ENCODE assay signal across 1 cellular context in the genomic region with DNA sequence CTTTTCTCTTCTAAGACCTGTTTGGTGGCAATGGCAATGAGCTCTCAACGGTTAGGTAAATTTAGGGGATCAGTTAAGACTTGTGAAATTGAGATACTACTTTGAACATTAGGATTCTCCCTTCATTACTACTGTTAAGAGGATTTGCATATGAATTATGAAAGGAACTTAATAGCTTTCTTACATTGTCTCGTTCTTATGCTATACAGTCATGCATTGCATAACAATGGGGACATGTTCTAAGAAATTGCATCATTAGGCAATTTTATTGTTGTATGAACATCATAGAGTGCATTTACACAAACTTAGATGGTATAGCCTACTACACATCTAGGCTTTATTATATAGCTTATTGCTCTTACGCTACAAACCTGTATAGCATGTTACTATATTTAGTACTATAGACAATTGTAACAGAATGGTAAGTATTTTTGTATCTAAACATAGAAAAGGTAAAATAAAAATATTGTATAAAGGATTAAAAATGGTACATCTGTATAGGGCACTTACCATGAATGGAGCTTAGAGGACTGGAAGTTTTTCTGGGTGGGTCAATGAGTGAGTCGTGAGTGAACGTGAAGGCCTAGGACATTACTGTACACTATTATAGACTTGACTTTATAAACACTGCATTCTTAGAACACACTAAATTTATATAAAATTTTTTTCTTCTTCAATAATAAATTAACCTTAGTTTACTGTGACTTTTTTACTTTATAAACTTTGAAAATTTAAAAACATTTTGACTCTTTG.
TF ChIP-seq lines count a peak whose summit lies in the region.

No MANE protein-coding gene starts in this region.

TF ChIP-seq in GM23338, 12 proteins besides CTCF, POLR2A, EP300 and RAD21:
- TF ChIP-seq, protein P1, sequence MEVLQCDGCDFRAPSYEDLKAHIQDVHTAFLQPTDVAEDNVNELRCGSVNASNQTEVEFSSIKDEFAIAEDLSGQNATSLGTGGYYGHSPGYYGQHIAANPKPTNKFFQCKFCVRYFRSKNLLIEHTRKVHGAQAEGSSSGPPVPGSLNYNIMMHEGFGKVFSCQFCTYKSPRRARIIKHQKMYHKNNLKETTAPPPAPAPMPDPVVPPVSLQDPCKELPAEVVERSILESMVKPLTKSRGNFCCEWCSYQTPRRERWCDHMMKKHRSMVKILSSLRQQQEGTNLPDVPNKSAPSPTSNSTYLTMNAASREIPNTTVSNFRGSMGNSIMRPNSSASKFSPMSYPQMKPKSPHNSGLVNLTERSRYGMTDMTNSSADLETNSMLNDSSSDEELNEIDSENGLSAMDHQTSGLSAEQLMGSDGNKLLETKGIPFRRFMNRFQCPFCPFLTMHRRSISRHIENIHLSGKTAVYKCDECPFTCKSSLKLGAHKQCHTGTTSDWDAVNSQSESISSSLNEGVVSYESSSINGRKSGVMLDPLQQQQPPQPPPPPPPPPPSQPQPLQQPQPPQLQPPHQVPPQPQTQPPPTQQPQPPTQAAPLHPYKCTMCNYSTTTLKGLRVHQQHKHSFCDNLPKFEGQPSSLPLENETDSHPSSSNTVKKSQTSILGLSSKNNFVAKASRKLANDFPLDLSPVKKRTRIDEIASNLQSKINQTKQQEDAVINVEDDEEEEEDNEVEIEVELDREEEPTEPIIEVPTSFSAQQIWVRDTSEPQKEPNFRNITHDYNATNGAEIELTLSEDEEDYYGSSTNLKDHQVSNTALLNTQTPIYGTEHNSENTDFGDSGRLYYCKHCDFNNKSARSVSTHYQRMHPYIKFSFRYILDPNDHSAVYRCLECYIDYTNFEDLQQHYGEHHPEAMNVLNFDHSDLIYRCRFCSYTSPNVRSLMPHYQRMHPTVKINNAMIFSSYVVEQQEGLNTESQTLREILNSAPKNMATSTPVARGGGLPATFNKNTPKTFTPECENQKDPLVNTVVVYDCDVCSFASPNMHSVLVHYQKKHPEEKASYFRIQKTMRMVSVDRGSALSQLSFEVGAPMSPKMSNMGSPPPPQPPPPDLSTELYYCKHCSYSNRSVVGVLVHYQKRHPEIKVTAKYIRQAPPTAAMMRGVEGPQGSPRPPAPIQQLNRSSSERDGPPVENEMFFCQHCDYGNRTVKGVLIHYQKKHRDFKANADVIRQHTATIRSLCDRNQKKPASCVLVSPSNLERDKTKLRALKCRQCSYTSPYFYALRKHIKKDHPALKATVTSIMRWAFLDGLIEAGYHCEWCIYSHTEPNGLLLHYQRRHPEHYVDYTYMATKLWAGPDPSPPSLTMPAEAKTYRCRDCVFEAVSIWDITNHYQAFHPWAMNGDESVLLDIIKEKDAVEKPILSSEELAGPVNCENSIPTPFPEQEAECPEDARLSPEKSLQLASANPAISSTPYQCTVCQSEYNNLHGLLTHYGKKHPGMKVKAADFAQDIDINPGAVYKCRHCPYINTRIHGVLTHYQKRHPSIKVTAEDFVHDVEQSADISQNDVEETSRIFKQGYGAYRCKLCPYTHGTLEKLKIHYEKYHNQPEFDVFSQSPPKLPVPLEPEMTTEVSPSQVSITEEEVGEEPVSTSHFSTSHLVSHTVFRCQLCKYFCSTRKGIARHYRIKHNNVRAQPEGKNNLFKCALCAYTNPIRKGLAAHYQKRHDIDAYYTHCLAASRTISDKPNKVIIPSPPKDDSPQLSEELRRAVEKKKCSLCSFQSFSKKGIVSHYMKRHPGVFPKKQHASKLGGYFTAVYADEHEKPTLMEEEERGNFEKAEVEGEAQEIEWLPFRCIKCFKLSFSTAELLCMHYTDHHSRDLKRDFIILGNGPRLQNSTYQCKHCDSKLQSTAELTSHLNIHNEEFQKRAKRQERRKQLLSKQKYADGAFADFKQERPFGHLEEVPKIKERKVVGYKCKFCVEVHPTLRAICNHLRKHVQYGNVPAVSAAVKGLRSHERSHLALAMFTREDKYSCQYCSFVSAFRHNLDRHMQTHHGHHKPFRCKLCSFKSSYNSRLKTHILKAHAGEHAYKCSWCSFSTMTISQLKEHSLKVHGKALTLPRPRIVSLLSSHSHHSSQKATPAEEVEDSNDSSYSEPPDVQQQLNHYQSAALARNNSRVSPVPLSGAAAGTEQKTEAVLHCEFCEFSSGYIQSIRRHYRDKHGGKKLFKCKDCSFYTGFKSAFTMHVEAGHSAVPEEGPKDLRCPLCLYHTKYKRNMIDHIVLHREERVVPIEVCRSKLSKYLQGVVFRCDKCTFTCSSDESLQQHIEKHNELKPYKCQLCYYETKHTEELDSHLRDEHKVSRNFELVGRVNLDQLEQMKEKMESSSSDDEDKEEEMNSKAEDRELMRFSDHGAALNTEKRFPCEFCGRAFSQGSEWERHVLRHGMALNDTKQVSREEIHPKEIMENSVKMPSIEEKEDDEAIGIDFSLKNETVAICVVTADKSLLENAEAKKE (CRISPR knock-in tag; IDR thresholded peaks at IDR 0.05): no peak
- peak; percentile 67; the same call in 1 of the 2 replicates for TF ChIP-seq NANOG (IDR thresholded peaks at IDR 0.05; ENCODE audit: borderline replicate concordance)
